Comparison of ENCODE assay signal across 21 cellular contexts in the genomic region with DNA sequence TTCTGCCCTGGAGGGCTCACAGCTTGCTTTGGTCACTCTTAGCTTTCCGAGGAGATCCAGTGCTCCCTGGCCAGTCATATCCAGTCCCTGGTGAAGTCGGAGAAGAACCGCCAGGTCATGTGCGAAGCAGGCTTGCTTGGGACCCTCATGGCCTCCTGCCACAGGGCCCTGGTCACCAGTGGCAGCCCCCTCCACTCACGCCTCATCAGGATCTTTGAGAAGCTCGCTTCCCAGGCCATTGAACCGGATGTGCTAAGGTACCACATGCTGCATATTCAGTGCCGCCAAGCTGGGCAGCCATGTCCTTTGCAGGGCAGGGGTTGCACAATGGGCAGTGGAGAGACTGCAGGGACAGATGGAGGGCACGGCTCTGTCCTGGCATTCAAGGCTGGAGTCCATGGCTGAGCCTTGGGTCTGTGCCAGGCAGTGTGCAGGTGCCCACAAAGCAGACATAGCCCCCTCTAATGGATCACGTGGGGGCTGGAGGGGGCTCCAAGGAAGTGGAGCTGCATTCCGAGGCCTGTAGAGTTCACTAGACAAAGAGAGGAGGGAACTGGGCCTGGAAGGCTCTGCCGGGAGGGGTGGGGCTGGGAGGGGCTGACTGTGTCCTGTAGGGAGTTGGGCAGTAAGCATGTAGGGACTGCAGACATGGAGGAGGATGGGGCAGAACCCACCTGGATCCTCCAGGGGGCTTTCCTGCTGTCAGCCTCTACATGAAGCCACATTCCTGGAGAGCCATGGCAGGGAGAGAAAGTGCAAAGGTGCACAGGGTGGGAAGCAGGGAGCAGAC.
"Had no signal": no experiment of that assay in that cellular context is flagged by ENCODE, and none has a peak within 500 bp of the region (broad histone marks: within the 10 kb centered on the region; RNA-seq: fewer than 3 reads in every experiment).

No MANE protein-coding gene starts in this region.

- H3K27ac Mint-ChIP-seq: activated B cell treated with CpG ODN at 0.5 μM for 24 hours; activated CD4-positive, alpha-beta T cell treated with anti-CD3 and anti-CD28 coated beads for 36 hours; activated naive CD4-positive, alpha-beta T cell treated with anti-CD3 and anti-CD28 coated beads, Interleukin-2, amount 50 U/mL, for 24 hours; brain; dendritic cell treated with granulocyte-macrophage colony-stimulating factor and Interleukin-4, amounts not matched to agents 40 ng/mL and 50 ng/mL, for 4 days; naive thymus-derived CD4-positive, alpha-beta T cell; progenitor cell of endocrine pancreas had no signal

- H3K4me3 Mint-ChIP-seq: activated B cell treated with CpG ODN at 0.5 μM for 24 hours; activated CD4-positive, alpha-beta T cell treated with anti-CD3 and anti-CD28 coated beads for 36 hours; activated naive CD4-positive, alpha-beta T cell treated with anti-CD3 and anti-CD28 coated beads, Interleukin-2, amount 50 U/mL, for 24 hours; brain; dendritic cell treated with granulocyte-macrophage colony-stimulating factor and Interleukin-4, amounts not matched to agents 40 ng/mL and 50 ng/mL, for 4 days; naive thymus-derived CD4-positive, alpha-beta T cell; neural crest cell had no signal

- H3K36me3 Mint-ChIP-seq: activated naive CD4-positive, alpha-beta T cell treated with anti-CD3 and anti-CD28 coated beads, Interleukin-2, amount 50 U/mL, for 24 hours; brain; naive thymus-derived CD4-positive, alpha-beta T cell had no signal

- H3K4me1 Mint-ChIP-seq: activated CD4-positive, alpha-beta T cell treated with anti-CD3 and anti-CD28 coated beads for 36 hours; activated naive CD4-positive, alpha-beta T cell treated with anti-CD3 and anti-CD28 coated beads, Interleukin-2, amount 50 U/mL, for 24 hours; brain; naive thymus-derived CD4-positive, alpha-beta T cell; neural crest cell had no signal

- DNase-seq: activated B cell treated with CpG ODN at 0.5 μM for 24 hours; activated CD4-positive, alpha-beta T cell treated with anti-CD3 and anti-CD28 coated beads for 36 hours; activated CD4-positive, alpha-beta T cell treated with anti-CD3 and anti-CD28 coated beads, Interleukin-2, amount 50 U/mL, for 4 hours; activated gamma-delta T cell treated with Interleukin-2 at 50 U/mL for 16 hours; aorta; effector memory CD4-positive, alpha-beta T cell; gastrocnemius medialis; hippocampal formation; left colon; naive thymus-derived CD4-positive, alpha-beta T cell; spleen; stimulated activated CD4-positive, alpha-beta T cell treated with anti-CD3 and anti-CD28 coated beads, Interleukin-4, amount 100 ng/mL, for 1 hour; stimulated activated naive CD8-positive, alpha-beta T cell treated with anti-CD3 and anti-CD28 coated beads, Interleukin-15, Interleukin-2, amounts not matched to agents 100 U/mL and 50 U/mL, for 24 hours; T-helper 9 cell had no signal

- H3K27ac ChIP-seq: gastrocnemius medialis, spleen had no signal

- H3K9me3 ChIP-seq: gastrocnemius medialis, spleen had no signal

- H3K9me3 Mint-ChIP-seq: activated naive CD4-positive, alpha-beta T cell treated with anti-CD3 and anti-CD28 coated beads, Interleukin-2, amount 50 U/mL, for 24 hours; brain; dendritic cell treated with granulocyte-macrophage colony-stimulating factor and Interleukin-4, amounts not matched to agents 40 ng/mL and 50 ng/mL, for 4 days; neural crest cell had no signal

- H3K27me3 ChIP-seq: gastrocnemius medialis, spleen had no signal

- H3K36me3 ChIP-seq: gastrocnemius medialis had no signal

- ATAC-seq: activated CD4-positive, alpha-beta T cell treated with anti-CD3 and anti-CD28 coated beads for 36 hours; esophagus mucosa; gastrocnemius medialis; left colon; naive thymus-derived CD4-positive, alpha-beta T cell; stimulated activated naive CD8-positive, alpha-beta T cell treated with anti-CD3 and anti-CD28 coated beads, Interleukin-15, Interleukin-2, amounts not matched to agents 100 U/mL and 50 U/mL, for 24 hours had no signal

- H3K4me1 ChIP-seq: gastrocnemius medialis had no signal

- H3K4me3 ChIP-seq: gastrocnemius medialis, lung, spleen had no signal

- H3K27me3 Mint-ChIP-seq: activated B cell treated with CpG ODN at 0.5 μM for 24 hours; activated CD4-positive, alpha-beta T cell treated with anti-CD3 and anti-CD28 coated beads for 36 hours; activated naive CD4-positive, alpha-beta T cell treated with anti-CD3 and anti-CD28 coated beads, Interleukin-2, amount 50 U/mL, for 24 hours; dendritic cell treated with granulocyte-macrophage colony-stimulating factor and Interleukin-4, amounts not matched to agents 40 ng/mL and 50 ng/mL, for 4 days had no signal
